In the genomic region with DNA sequence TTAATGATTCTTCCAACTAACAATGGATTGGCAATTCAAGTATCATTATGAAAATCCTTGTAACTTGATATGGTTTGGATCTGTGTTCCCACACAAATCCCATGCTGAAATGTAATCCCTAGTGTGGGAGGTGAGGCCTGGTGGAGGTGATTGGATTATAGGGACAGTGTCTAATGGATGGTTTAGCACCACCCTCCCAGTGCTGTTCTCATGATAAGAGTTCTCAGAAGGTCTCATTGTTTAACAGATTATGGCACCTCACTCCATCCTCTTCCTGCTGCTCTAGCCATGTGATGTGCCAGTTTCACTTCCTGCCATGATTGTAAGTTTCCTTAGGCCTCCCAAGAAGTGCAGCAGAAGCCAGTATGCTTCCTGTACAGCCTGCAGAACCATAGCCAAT, we compare ENCODE assay signal across 1 cellular context.
TF ChIP-seq lines count a peak whose summit lies in the region.

No MANE protein-coding gene starts in this region.

TF ChIP-seq in WTC11, 78 proteins besides CTCF, POLR2A, EP300 and RAD21:
- TF ChIP-seq, protein P1, sequence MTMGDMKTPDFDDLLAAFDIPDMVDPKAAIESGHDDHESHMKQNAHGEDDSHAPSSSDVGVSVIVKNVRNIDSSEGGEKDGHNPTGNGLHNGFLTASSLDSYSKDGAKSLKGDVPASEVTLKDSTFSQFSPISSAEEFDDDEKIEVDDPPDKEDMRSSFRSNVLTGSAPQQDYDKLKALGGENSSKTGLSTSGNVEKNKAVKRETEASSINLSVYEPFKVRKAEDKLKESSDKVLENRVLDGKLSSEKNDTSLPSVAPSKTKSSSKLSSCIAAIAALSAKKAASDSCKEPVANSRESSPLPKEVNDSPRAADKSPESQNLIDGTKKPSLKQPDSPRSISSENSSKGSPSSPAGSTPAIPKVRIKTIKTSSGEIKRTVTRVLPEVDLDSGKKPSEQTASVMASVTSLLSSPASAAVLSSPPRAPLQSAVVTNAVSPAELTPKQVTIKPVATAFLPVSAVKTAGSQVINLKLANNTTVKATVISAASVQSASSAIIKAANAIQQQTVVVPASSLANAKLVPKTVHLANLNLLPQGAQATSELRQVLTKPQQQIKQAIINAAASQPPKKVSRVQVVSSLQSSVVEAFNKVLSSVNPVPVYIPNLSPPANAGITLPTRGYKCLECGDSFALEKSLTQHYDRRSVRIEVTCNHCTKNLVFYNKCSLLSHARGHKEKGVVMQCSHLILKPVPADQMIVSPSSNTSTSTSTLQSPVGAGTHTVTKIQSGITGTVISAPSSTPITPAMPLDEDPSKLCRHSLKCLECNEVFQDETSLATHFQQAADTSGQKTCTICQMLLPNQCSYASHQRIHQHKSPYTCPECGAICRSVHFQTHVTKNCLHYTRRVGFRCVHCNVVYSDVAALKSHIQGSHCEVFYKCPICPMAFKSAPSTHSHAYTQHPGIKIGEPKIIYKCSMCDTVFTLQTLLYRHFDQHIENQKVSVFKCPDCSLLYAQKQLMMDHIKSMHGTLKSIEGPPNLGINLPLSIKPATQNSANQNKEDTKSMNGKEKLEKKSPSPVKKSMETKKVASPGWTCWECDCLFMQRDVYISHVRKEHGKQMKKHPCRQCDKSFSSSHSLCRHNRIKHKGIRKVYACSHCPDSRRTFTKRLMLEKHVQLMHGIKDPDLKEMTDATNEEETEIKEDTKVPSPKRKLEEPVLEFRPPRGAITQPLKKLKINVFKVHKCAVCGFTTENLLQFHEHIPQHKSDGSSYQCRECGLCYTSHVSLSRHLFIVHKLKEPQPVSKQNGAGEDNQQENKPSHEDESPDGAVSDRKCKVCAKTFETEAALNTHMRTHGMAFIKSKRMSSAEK (CRISPR knock-in tag; IDR thresholded peaks at IDR 0.05; ENCODE audit: borderline replicate concordance), result no peak
- no peak for TF ChIP-seq SP1 (CRISPR knock-in tag; conservative IDR thresholded peaks at IDR 0.05)
- no peak for TF ChIP-seq HMGA2 (CRISPR knock-in tag; IDR thresholded peaks at IDR 0.05)
- TF ChIP-seq ZNF219 (CRISPR knock-in tag; IDR thresholded peaks at IDR 0.05; ENCODE audit: borderline replicate concordance), result no peak
- no peak for TF ChIP-seq GABPB1 (CRISPR knock-in tag; IDR thresholded peaks at IDR 0.05)
